ENCODE assay signal across 17 cellular contexts in the genomic region with DNA sequence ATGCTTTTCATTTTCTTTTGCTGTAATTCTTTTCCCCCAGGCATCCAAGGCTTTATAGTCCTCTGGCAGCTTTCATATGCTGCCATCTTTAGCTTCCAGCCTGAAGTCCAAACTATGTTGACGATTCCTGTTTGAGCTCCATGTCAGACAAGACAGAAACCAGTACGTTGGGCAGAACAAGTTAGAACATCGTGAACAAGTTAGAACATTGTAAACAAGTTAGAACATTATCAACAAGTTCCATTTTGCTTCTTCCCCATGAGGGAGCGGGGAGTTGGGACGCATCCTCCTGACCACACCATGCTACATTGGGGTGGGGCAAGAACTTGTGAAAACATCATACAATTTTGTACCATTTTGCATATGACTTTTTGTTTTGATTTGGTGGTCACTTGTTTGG. TPM values are rescaled to one million over a fixed set of nuclear protein-coding genes. Genes with fewer than 3 reads are reported as not detected.
DNase-seq lines count a peak whose midpoint lies in the region; ATAC-seq and TF ChIP-seq lines count a peak whose summit lies in the region.
"Had no signal": no experiment of that assay in that cellular context is flagged by ENCODE, and none has a peak within 500 bp of the region (broad histone marks: within the 10 kb centered on the region; RNA-seq: fewer than 3 reads in every experiment).

No MANE protein-coding gene starts in this region.

- 84% methylated on average over 5 of the region's 5 CpGs for WGBS in right cardiac atrium

- peaks cover 0 to 6% (median 0%) of the 10 kb centered on the region in 4 donors for H3K4me1 ChIP-seq in Peyer's patch
- no peaks in the 10 kb centered on the region for H3K4me1 ChIP-seq in osteoblast (ENCODE audit: insufficient read depth, low read length)
- no peaks in the 10 kb centered on the region for H3K4me1 ChIP-seq in right cardiac atrium (ENCODE audit: control insufficient read depth, insufficient read depth, low read length)
- H3K4me1 ChIP-seq: SJCRH30 had no signal

- H3K4me2 ChIP-seq in osteoblast (ENCODE audit: insufficient read depth, low read length): no peak overlapping the region

- TF ChIP-seq POLR2A in Peyer's patch (IDR thresholded peaks at IDR 0.05): no peak

- peak in 2 of 3 donors; percentile 3 to 7 for DNase-seq in Peyer's patch
- DNase-seq in epithelial cell of esophagus (ENCODE audit: low read depth): peak; percentile 67
- peak; percentile 37 for DNase-seq in osteoblast (ENCODE audit: insufficient read length, low spot score, missing footprints)
- DNase-seq in GM10248 (ENCODE audit: extremely low spot score): no peak
- DNase-seq in dorsolateral prefrontal cortex: no peak
- DNase-seq in nucleus accumbens (lab: John Stamatoyannopoulos, UW): no peak
- no peak for DNase-seq in right cardiac atrium
- DNase-seq: ACHN; CD4-positive, alpha-beta T cell; DMS79; GM23248; NCI-H1436 treated with DMSO at 0.1 percent for 48 hours; NCI-H2029 treated with DMSO at 0.1 percent for 48 hours; NCI-H774; PC-3; SJCRH30 had no signal

- TF ChIP-seq CTCF in Peyer's patch (IDR thresholded peaks at IDR 0.05): no peak
- TF ChIP-seq CTCF in epithelial cell of esophagus (IDR thresholded peaks at IDR 0.05; ENCODE audit: insufficient read depth, low read depth, low read length, missing control alignments): no peak
- TF ChIP-seq CTCF in osteoblast (IDR thresholded peaks at IDR 0.05; ENCODE audit: extremely low read depth, low read depth, low read length): no peak
- TF ChIP-seq CTCF in GM10248 (IDR thresholded peaks at IDR 0.05; ENCODE audit: control extremely low read depth, extremely low read depth, low read depth, missing control alignments): no peak
- TF ChIP-seq CTCF in dorsolateral prefrontal cortex (IDR thresholded peaks at IDR 0.05 in 54 of 56, conservative IDR thresholded peaks at IDR 0.05 in 2 of 56; ENCODE audit: low read depth in 1 of 56, partially characterized antibody in 56 of 56): no peak

- POLR2A ChIA-PET in GM10248 (lab: Yijun Ruan, JAX): no interaction called here

- intact Hi-C loops in dorsolateral prefrontal cortex (cut with DNase I): no loop called here
- intact Hi-C loops in right cardiac atrium (cut with DNase I): no loop called here

- H3K27me3 ChIP-seq in Peyer's patch (no peaks in the 10 kb centered on the region), osteoblast (ENCODE audit: insufficient read depth, low read length) (no peaks in the 10 kb centered on the region), dorsolateral prefrontal cortex (peaks cover 0 to 6% (median 0%) of the 10 kb centered on the region in 45 donors), right cardiac atrium (ENCODE audit: control insufficient read depth, insufficient read depth) (no peaks in the 10 kb centered on the region)

- H3K79me2 ChIP-seq in osteoblast (ENCODE audit: insufficient read depth, low read length): no peaks in the 10 kb centered on the region

- H2AFZ ChIP-seq in osteoblast (ENCODE audit: low read length): no peak overlapping the region
- H2AFZ ChIP-seq: GM23248 had no signal

- CTCF ChIA-PET in GM10248 (lab: Yijun Ruan, JAX): interaction anchor here (0.8 to 1.6 kb wide), 4 partner anchors 10 to 371 kb away, joined by 3 read pairs; no protein-coding TSS in a partner anchor

- H4K20me1 ChIP-seq in osteoblast (ENCODE audit: insufficient read depth, low read length): no peaks in the 10 kb centered on the region

- ATAC-seq in right cardiac atrium: no peak
- ATAC-seq: HCT116, PC-3 had no signal

- H3K36me3 ChIP-seq in Peyer's patch: no peaks in the 10 kb centered on the region
- no peaks in the 10 kb centered on the region for H3K36me3 ChIP-seq in osteoblast (ENCODE audit: insufficient read depth, low read length)
- H3K36me3 ChIP-seq: SJCRH30 had no signal

- no peak overlapping the region for H3K4me3 ChIP-seq in Peyer's patch
- no peak overlapping the region for H3K4me3 ChIP-seq in epithelial cell of esophagus (ENCODE audit: low read length)
- no peak overlapping the region for H3K4me3 ChIP-seq in osteoblast (ENCODE audit: insufficient read depth, low read length)
- no peak overlapping the region for H3K4me3 ChIP-seq in dorsolateral prefrontal cortex
- H3K4me3 ChIP-seq in right cardiac atrium (ENCODE audit: low read length): no peak overlapping the region
- H3K4me3 ChIP-seq: GM23248, SJCRH30 had no signal

- H3K9me3 ChIP-seq in Peyer's patch: no peaks in the 10 kb centered on the region
- H3K9me3 ChIP-seq in osteoblast (ENCODE audit: low read depth, low read length): no peaks in the 10 kb centered on the region
- H3K9me3 ChIP-seq in right cardiac atrium (ENCODE audit: control insufficient read depth, low read length): no peaks in the 10 kb centered on the region
- H3K9me3 ChIP-seq: SJCRH30 had no signal

- H3K27ac ChIP-seq in Peyer's patch (no peak overlapping the region), osteoblast (ENCODE audit: low read depth, low read length) (no peak overlapping the region), dorsolateral prefrontal cortex (no peak overlapping the region), right cardiac atrium (ENCODE audit: low read length) (no peak overlapping the region)
- H3K27ac ChIP-seq: GM23248, SJCRH30 had no signal

RNA-seq across cellular contexts. Expression of gene GLB1L2, which starts 23.9 kb away (rescaled TPM):
- total RNA-seq in Peyer's patch: 10 to 100 TPM in 2 of 4 donors, 1 to 10 TPM in 2; 4.2 to 21.6 (median 12.4) TPM
- 0.29 and 0.36 TPM in 2 replicates for total RNA-seq in osteoblast
- 1 to 10 TPM in 119 of 120 experiments, under 1 TPM in 1; 0.81 to 5.9 (median 3.3) TPM for total RNA-seq in dorsolateral prefrontal cortex
- 1 to 10 TPM in 2 of 4 donors, under 1 TPM in 2; 0.85 to 1.6 (median 1.2) TPM for total RNA-seq in right cardiac atrium
- 0.61 TPM for polyA plus RNA-seq in right cardiac atrium
- total RNA-seq: GM23248, SJCRH30 had no signal

RNA-seq across cellular contexts. Expression of gene B3GAT1, which starts 56.4 kb away (rescaled TPM):
- 1 to 10 TPM in 1 of 4 donors, under 1 TPM in 2, not detected in 1; 0.35 to 3.3 (median 0.54) TPM for total RNA-seq in Peyer's patch
- total RNA-seq in osteoblast: not detected in 2 replicates
- total RNA-seq in dorsolateral prefrontal cortex: 100 to 1,000 TPM; 204 to 380 (median 266) TPM
- under 1 TPM in 3 of 4 donors, not detected in 1; 0.08 to 0.32 (median 0.29) TPM for total RNA-seq in right cardiac atrium
- 0.18 TPM for polyA plus RNA-seq in right cardiac atrium
- total RNA-seq: GM23248, PC-3, SJCRH30 had no signal
- polyA plus RNA-seq: GM23248 had no signal

Comparison
In these comparisons a context has a peak if more than half of its experiments do, and no peak if none do; other contexts are left out.
1. DNase-seq: peak in Peyer's patch (2 of 3), epithelial cell of esophagus (single experiment) and osteoblast (single experiment); none in GM10248 (single experiment), dorsolateral prefrontal cortex (0 of 10), nucleus accumbens (0 of 56) and right cardiac atrium (0 of 3).
2. RNA of gene B3GAT1, which starts 56.4 kb away (total RNA-seq): 204 to 380 TPM in dorsolateral prefrontal cortex; 0.35 to 3.3 TPM in Peyer's patch, 0.08 to 0.32 TPM in right cardiac atrium and not detected in osteoblast; every median in the first group is over 10 times any median in the second.